1 cellular context compared by ENCODE assay signal in the genomic region with DNA sequence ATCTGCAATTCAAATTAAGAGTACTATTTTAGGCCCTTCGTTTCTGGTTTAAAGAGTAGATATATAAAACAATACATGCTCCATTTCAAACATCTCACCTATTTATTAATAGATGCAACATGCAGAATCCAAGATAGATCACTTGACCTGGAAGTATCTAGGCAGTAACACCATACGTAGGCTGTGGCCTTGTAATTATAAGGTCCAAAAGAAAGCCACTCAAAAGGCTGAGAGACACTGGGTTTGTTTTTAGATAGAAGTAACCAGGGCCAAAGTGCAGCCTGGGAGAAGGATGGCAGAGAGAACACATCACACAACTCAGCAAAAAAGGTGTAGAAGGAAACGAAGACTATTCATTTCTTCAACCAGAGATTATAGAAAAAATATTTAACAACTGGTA.
TF ChIP-seq lines count a peak whose summit lies in the region.

No MANE protein-coding gene starts in this region.

TF ChIP-seq in HepG2, 621 proteins besides CTCF, POLR2A, EP300 and RAD21 (continued from another document):
- TF ChIP-seq ZBTB46 (CRISPR knock-in tag; IDR thresholded peaks at IDR 0.05; ENCODE audit: borderline replicate concordance) (no peak), MAFF (IDR thresholded peaks at IDR 0.05; ENCODE audit: low read depth, low read length) (0 out of 2 replicates have a peak, but pooled peaks have one; percentile 8), ZNF468 (CRISPR knock-in tag; IDR thresholded peaks at IDR 0.05) (no peak), PAF1 (CRISPR knock-in tag; IDR thresholded peaks at IDR 0.05) (no peak), ZNF256 (CRISPR knock-in tag; conservative IDR thresholded peaks at IDR 0.05) (no peak), MAFK (conservative IDR thresholded peaks at IDR 0.05 in 1 of 2, IDR thresholded peaks at IDR 0.05 in 1 of 2; ENCODE audit: low read length in 2 of 2) (0 out of 4 replicates have a peak, but pooled peaks of 1 of the 2 experiments have one; percentile 15)
- TF ChIP-seq, protein P1, sequence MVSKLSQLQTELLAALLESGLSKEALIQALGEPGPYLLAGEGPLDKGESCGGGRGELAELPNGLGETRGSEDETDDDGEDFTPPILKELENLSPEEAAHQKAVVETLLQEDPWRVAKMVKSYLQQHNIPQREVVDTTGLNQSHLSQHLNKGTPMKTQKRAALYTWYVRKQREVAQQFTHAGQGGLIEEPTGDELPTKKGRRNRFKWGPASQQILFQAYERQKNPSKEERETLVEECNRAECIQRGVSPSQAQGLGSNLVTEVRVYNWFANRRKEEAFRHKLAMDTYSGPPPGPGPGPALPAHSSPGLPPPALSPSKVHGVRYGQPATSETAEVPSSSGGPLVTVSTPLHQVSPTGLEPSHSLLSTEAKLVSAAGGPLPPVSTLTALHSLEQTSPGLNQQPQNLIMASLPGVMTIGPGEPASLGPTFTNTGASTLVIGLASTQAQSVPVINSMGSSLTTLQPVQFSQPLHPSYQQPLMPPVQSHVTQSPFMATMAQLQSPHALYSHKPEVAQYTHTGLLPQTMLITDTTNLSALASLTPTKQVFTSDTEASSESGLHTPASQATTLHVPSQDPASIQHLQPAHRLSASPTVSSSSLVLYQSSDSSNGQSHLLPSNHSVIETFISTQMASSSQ (IDR thresholded peaks at IDR 0.05; ENCODE audit: low read depth) = no peak
- TF ChIP-seq, protein P1 (CRISPR knock-in tag; IDR thresholded peaks at IDR 0.05; ENCODE audit: borderline replicate concordance) = no peak
